10 cellular contexts compared by ENCODE assay signal in genomic region chr7:50534690-50535290, GRCh38. TPM values are rescaled to one million over a fixed set of nuclear protein-coding genes. Genes with fewer than 3 reads are reported as not detected.
DNase-seq lines count a peak whose midpoint lies in the region; ATAC-seq, FAIRE-seq and TF ChIP-seq lines count a peak whose summit lies in the region.
"Had no signal": no experiment of that assay in that cellular context is flagged by ENCODE, and none has a peak within 500 bp of the region (broad histone marks: within the 10 kb centered on the region; RNA-seq: fewer than 3 reads in every experiment).

No MANE protein-coding gene starts in this region.

- peak; percentile 91 for DNase-seq in AG09309 (ENCODE audit: low read depth)
- peak; percentile 41 to 78 for DNase-seq in HL-60 (ENCODE audit: low read depth in 1 of 2, low spot score in 1 of 2)
- DNase-seq in UCSD-AML1 (lab: John Stamatoyannopoulos, UW; ENCODE audit: unreplicated experiment): peak; percentile 21
- DNase-seq in GM19238 (ENCODE audit: insufficient read length, low spot score): no peak
- no peak for DNase-seq in putamen (ENCODE audit: low spot score)
- no peak for DNase-seq in HEK293T (ENCODE audit: extremely low spot score)
- DNase-seq in T-helper 17 cell: no peak
- DNase-seq: activated B cell treated with CpG ODN at 0.5 μM for 24 hours, natural killer cell had no signal

- no peak overlapping the region for H3K4me3 Mint-ChIP-seq in T-helper 17 cell
- H3K4me3 Mint-ChIP-seq: activated B cell treated with CpG ODN at 0.5 μM for 24 hours, natural killer cell had no signal

- no peak overlapping the region for H3K27ac Mint-ChIP-seq in T-helper 17 cell
- H3K27ac Mint-ChIP-seq: natural killer cell had no signal

- H3K27ac ChIP-seq in HL-60 (replicated peaks): no peak overlapping the region

- H3K27me3 Mint-ChIP-seq in T-helper 17 cell: peaks cover 40% of the 10 kb centered on the region

- H3K4me1 Mint-ChIP-seq in T-helper 17 cell: peaks cover 3% of the 10 kb centered on the region
- H3K4me1 Mint-ChIP-seq: activated B cell treated with CpG ODN at 0.5 μM for 24 hours, natural killer cell had no signal

- POLR2A ChIA-PET in HEK293T (lab: Yijun Ruan, JAX): no interaction called here

- TF ChIP-seq CTCF in AG09309 (IDR thresholded peaks at IDR 0.05; ENCODE audit: control insufficient read depth, insufficient read depth, low read depth, low read length, missing control alignments): peak; percentile 4
- no peak for TF ChIP-seq CTCF in HL-60 (IDR thresholded peaks at IDR 0.05; ENCODE audit: insufficient read depth, low read length)

- peak; percentile 74 for FAIRE-seq in islet of Langerhans (lab: Jason Lieb, UNC)

- H3K27me3 ChIP-seq in HL-60 (ENCODE audit: insufficient read depth, poor library complexity, severe bottlenecking): no peaks in the 10 kb centered on the region

- no peaks in the 10 kb centered on the region for H3K9me3 ChIP-seq in T-helper 17 cell (ENCODE audit: control insufficient read depth, low read length, poor library complexity, severe bottlenecking)

- CTCF ChIA-PET in HEK293T (lab: Yijun Ruan, JAX): interaction anchor here (0.6 kb wide), 1 partner anchor 649 kb away, joined by 3 read pairs; no protein-coding TSS in a partner anchor

- no peak for ATAC-seq in T-helper 17 cell

- no peaks in the 10 kb centered on the region for H3K36me3 Mint-ChIP-seq in T-helper 17 cell (ENCODE audit: low read depth)
- H3K36me3 Mint-ChIP-seq: natural killer cell had no signal

- H3K4me3 ChIP-seq in AG09309 (ENCODE audit: control insufficient read depth, low read depth, low read length) (no peak overlapping the region), HL-60 (replicated peaks; ENCODE audit: insufficient read depth, low read length) (no peak overlapping the region)

TF ChIP-seq in HEK293T, 16 proteins besides CTCF, POLR2A, EP300 and RAD21:
- TF ChIP-seq BHLHE40 (IDR thresholded peaks at IDR 0.05; ENCODE audit: borderline replicate concordance): no peak
- no peak for TF ChIP-seq CTBP1 (IDR thresholded peaks at IDR 0.05; ENCODE audit: borderline replicate concordance)
- no peak for TF ChIP-seq TARDBP (IDR thresholded peaks at IDR 0.05)
- no peak for TF ChIP-seq PKNOX1 (IDR thresholded peaks at IDR 0.05)
- no peak for TF ChIP-seq SUZ12 (IDR thresholded peaks at IDR 0.05)
- TF ChIP-seq HDGF (IDR thresholded peaks at IDR 0.05; ENCODE audit: borderline replicate concordance): no peak
- no peak for TF ChIP-seq ZNF384 (IDR thresholded peaks at IDR 0.05)
- no peak for TF ChIP-seq FOXA1 (IDR thresholded peaks at IDR 0.05)
- no peak for TF ChIP-seq L3MBTL2 (conservative IDR thresholded peaks at IDR 0.05)
- no peak for TF ChIP-seq FOXM1 (IDR thresholded peaks at IDR 0.05; ENCODE audit: borderline replicate concordance)
- no peak for TF ChIP-seq FOXK2 (IDR thresholded peaks at IDR 0.05)
- TF ChIP-seq SP1 (IDR thresholded peaks at IDR 0.05): no peak
- TF ChIP-seq LEF1 (IDR thresholded peaks at IDR 0.05; ENCODE audit: borderline replicate concordance): no peak
- no peak for TF ChIP-seq NFRKB (IDR thresholded peaks at IDR 0.05)
- TF ChIP-seq ARNT (IDR thresholded peaks at IDR 0.05): no peak
- TF ChIP-seq ELF4 (IDR thresholded peaks at IDR 0.05): no peak

RNA-seq across cellular contexts. Expression of gene DDC, which starts 30.4 kb away (rescaled TPM):
- not detected for total RNA-seq in T-helper 17 cell
- total RNA-seq: activated B cell treated with CpG ODN at 0.5 μM for 24 hours, natural killer cell had no signal

Comparison
In these comparisons a context has a peak if more than half of its experiments do, and no peak if none do; other contexts are left out.
1. DNase-seq: peak in AG09309 (single experiment), HL-60 (2 of 2) and UCSD-AML1 (single experiment); none in GM19238 (single experiment), putamen (single experiment), HEK293T (single experiment) and T-helper 17 cell (0 of 3).